Comparison of ENCODE assay signal across 1 cellular context in genomic region chr22:36301851-36302250, GRCh38.
TF ChIP-seq lines count a peak whose summit lies in the region.

No MANE protein-coding gene starts in this region.

TF ChIP-seq in IMR-90, 13 proteins besides CTCF, POLR2A, EP300 and RAD21:
- TF ChIP-seq RCOR1 (IDR thresholded peaks at IDR 0.05; ENCODE audit: insufficient replicate concordance, low read length) (peak; percentile 70), SMC3 (IDR thresholded peaks at IDR 0.05; ENCODE audit: low read depth, low read length) (no peak), MAZ (IDR thresholded peaks at IDR 0.05; ENCODE audit: borderline replicate concordance, low read depth, low read length) (no peak), BHLHE40 (IDR thresholded peaks at IDR 0.05; ENCODE audit: low read depth, low read length) (peak; percentile 79), NFE2L2 (IDR thresholded peaks at IDR 0.05; ENCODE audit: low read depth, low read length) (peak; percentile 31; the same call in 1 of the 2 replicates), RFX5 (IDR thresholded peaks at IDR 0.05; ENCODE audit: low read depth, low read length) (no peak), USF2 (IDR thresholded peaks at IDR 0.05; ENCODE audit: low read depth, low read length) (no peak), ELK1 (IDR thresholded peaks at IDR 0.05; ENCODE audit: borderline replicate concordance, low read depth, low read length) (no peak), MXI1 (IDR thresholded peaks at IDR 0.05; ENCODE audit: borderline replicate concordance, low read depth, low read length) (no peak), FOS (IDR thresholded peaks at IDR 0.05; ENCODE audit: low read depth, low read length) (peak; percentile 96)
